In genomic region chr2:190843874-190844699, GRCh38 we compare ENCODE assay signal across 9 cellular contexts.
DNase-seq lines count a peak whose midpoint lies in the region; ATAC-seq lines count a peak whose summit lies in the region.
"Had no signal": no experiment of that assay in that cellular context is flagged by ENCODE, and none has a peak within 500 bp of the region (broad histone marks: within the 10 kb centered on the region; RNA-seq: fewer than 3 reads in every experiment).

No MANE protein-coding gene starts in this region.

- peaks cover 6% of the 10 kb centered on the region for H3K36me3 Mint-ChIP-seq in activated naive CD8-positive, alpha-beta T cell treated with anti-CD3 and anti-CD28 coated beads, Interleukin-2, amount 50 U/mL, for 24 hours (ENCODE audit: low read depth)

- H3K4me1 Mint-ChIP-seq in activated naive CD8-positive, alpha-beta T cell treated with anti-CD3 and anti-CD28 coated beads, Interleukin-2, amount 50 U/mL, for 24 hours: peaks cover 38% of the 10 kb centered on the region
- H3K4me1 Mint-ChIP-seq: neural crest cell had no signal

- peaks cover 5% of the 10 kb centered on the region for H3K9me3 Mint-ChIP-seq in activated naive CD8-positive, alpha-beta T cell treated with anti-CD3 and anti-CD28 coated beads, Interleukin-2, amount 50 U/mL, for 24 hours
- H3K9me3 Mint-ChIP-seq: neural crest cell had no signal

- no peak overlapping the region for H3K27ac Mint-ChIP-seq in activated naive CD8-positive, alpha-beta T cell treated with anti-CD3 and anti-CD28 coated beads, Interleukin-2, amount 50 U/mL, for 24 hours

- no peaks in the 10 kb centered on the region for H3K27me3 Mint-ChIP-seq in activated naive CD8-positive, alpha-beta T cell treated with anti-CD3 and anti-CD28 coated beads, Interleukin-2, amount 50 U/mL, for 24 hours

- ATAC-seq in GM21447 (IDR thresholded peaks at IDR 0.05; ENCODE audit: unreplicated experiment) (peak; percentile 76), HG03575 (IDR thresholded peaks at IDR 0.05; ENCODE audit: extremely low read depth, insufficient number of reproducible peaks, low FRiP score, unreplicated experiment) (peak; percentile 77)
- ATAC-seq in activated naive CD8-positive, alpha-beta T cell treated with anti-CD3 and anti-CD28 coated beads, Interleukin-2, amount 50 U/mL, for 24 hours: peak; percentile 92

- peak overlapping the region; percentile 52 for H3K4me3 Mint-ChIP-seq in activated naive CD8-positive, alpha-beta T cell treated with anti-CD3 and anti-CD28 coated beads, Interleukin-2, amount 50 U/mL, for 24 hours
- H3K4me3 Mint-ChIP-seq: neural crest cell had no signal

- peak; percentile 73 for DNase-seq in DMS53 treated with DMSO at 0.1 percent for 48 hours (lab: John Stamatoyannopoulos, UW; ENCODE audit: unreplicated experiment)
- peak; percentile 44 for DNase-seq in activated naive CD8-positive, alpha-beta T cell treated with anti-CD3 and anti-CD28 coated beads, Interleukin-2, amount 50 U/mL, for 24 hours
- DNase-seq in hippocampal formation (lab: John Stamatoyannopoulos, UW): no peak
- no peak for DNase-seq in NCI-H345 (lab: John Stamatoyannopoulos, UW)
- no peak for DNase-seq in islet precursor cell
- no peak for DNase-seq in NCI-H524 (lab: John Stamatoyannopoulos, UW)

Comparison
In these comparisons a context has a peak if more than half of its experiments do, and no peak if none do; other contexts are left out.
1. DNase-seq: peak in DMS53 treated with DMSO at 0.1 percent for 48 hours (single experiment) and activated naive CD8-positive, alpha-beta T cell treated with anti-CD3 and anti-CD28 coated beads, Interleukin-2, amount 50 U/mL, for 24 hours (single experiment); none in hippocampal formation (0 of 2), NCI-H345 (single experiment), islet precursor cell (single experiment) and NCI-H524 (0 of 2).
2. Peak in every context shown above with its lines, with median percentiles within 50 percentile points of each other: ATAC-seq.